ENCODE assay signal across 23 cellular contexts in the genomic region with DNA sequence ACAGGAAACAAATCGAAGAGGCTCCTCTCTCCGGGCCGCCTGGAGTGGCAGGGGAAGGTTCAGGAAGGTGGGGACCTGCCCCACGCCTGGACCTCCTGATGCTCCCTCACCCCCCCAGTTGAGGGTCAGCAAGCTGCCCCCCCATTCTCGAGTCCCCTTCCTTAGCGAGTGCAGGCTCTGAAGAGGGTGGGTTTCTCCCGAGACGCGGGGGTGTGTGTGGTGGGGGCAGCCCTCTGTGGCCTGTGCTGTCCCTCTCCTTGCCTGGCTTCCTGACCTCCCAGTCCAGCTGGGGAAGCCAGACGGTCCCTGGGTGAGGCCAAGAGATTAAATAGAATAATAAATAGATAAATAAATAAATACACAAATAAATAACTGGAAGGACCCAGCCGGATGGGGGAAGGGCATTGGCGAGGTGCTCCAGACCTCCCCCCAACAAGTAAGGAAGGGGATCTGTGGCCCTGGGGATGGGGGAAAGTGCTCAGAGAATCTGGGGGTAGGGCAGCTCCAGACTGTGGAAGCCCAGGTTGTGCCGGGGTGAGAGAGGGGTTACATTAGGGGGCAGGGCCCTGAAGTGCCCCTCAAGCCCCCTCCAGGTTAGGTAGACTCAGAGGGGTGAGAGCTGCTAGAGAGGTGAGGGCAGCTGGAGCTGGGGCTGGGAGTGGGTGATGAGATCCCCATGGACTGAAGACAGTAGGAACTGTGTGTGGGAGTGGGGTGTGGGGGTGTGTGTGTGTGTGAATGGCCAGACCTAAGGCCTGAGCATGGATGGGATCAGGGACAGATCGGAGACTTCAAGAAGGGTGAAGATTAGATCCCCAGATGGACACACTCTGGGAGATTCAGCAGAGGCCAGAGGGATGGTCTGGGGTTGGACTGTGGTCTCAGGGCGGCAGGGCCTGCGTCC. TPM values are rescaled to one million over a fixed set of nuclear protein-coding genes. Genes with fewer than 3 reads are reported as not detected.
DNase-seq lines count a peak whose midpoint lies in the region; ATAC-seq, FAIRE-seq and TF ChIP-seq lines count a peak whose summit lies in the region.
"Had no signal": no experiment of that assay in that cellular context is flagged by ENCODE, and none has a peak within 500 bp of the region (broad histone marks: within the 10 kb centered on the region; RNA-seq: fewer than 3 reads in every experiment).

No MANE protein-coding gene starts in this region.

- H3K56ac ChIP-seq in H1 (replicated peaks; ENCODE audit: insufficient read length, low read depth, low read length): no peak overlapping the region

- TF ChIP-seq EP300 in H1 (IDR thresholded peaks at IDR 0.05; ENCODE audit: borderline replicate concordance in 1 of 2, low read depth in 2 of 2, low read length in 2 of 2) (no peak), neural cell (conservative IDR thresholded peaks at IDR 0.05; ENCODE audit: poor library complexity, severe bottlenecking) (no peak)

- no peak overlapping the region; the same call in 1 of the 2 replicates for H4K8ac ChIP-seq in H1 (ENCODE audit: extremely low read depth, insufficient read depth, low read length)

- no peak overlapping the region for H3K4ac ChIP-seq in H1 (replicated peaks; ENCODE audit: insufficient read length, low read depth, low read length)

- peak overlapping the region; percentile 95; the same call in 1 of the 2 replicates for H2BK15ac ChIP-seq in H1 (ENCODE audit: low read length)

- WGBS in H1 (ENCODE audit: extremely low coverage in 1 of 2, insufficient coverage in 1 of 2, insufficient read length in 1 of 2, insufficient replicate concordance in 2 of 2, low coverage in 1 of 2, low lambda C conversion rate in 2 of 2, missing lambda C conversion rate in 1 of 2), 2 experiments: 56% methylated on average over 16 of the region's 16 CpGs; no CpG with 5 or more reads in 1 of the 2 experiments

- TF ChIP-seq POLR2A in H1 (IDR thresholded peaks at IDR 0.05; ENCODE audit: control extremely low read depth in 1 of 2, low read depth in 2 of 2, low read length in 2 of 2): no peak
- TF ChIP-seq POLR2A in H54 (IDR thresholded peaks at IDR 0.05; ENCODE audit: low read depth, low read length): no peak

- H3F3A ChIP-seq in neural cell (ENCODE audit: insufficient read depth, low read length, poor library complexity, severe bottlenecking): no peaks in the 10 kb centered on the region

- H3K4me3 ChIP-seq in HEK293 (ENCODE audit: low read depth, low read length): no peak overlapping the region
- H3K4me3 ChIP-seq in H1 (ENCODE audit: extremely low read depth in 1 of 4, insufficient read depth in 2 of 4, low read depth in 3 of 4, low read length in 4 of 4): peak overlapping the region in 1 of 4 experiments; percentile 47; a peak in 4 of 8 replicates
- H3K4me3 ChIP-seq in neural cell (ENCODE audit: low read length): no peak overlapping the region
- H3K4me3 ChIP-seq: lower lobe of right lung, upper lobe of right lung had no signal

- no peak for ATAC-seq in HG02870 (IDR thresholded peaks at IDR 0.05; ENCODE audit: unreplicated experiment)
- ATAC-seq: heart right ventricle, lower lobe of right lung, upper lobe of right lung had no signal

- H4K20me1 ChIP-seq in H1 (replicated peaks in 1 of 2; ENCODE audit: control insufficient read depth in 1 of 2, insufficient read depth in 2 of 2, low read length in 2 of 2) (no peaks in the 10 kb centered on the region), neural cell (ENCODE audit: insufficient read depth) (peaks cover 18% of the 10 kb centered on the region)

- no peaks in the 10 kb centered on the region for H3K9me2 ChIP-seq in neural cell (ENCODE audit: insufficient read depth, low read length)

- FAIRE-seq in H1 (lab: Jason Lieb, UNC) (no peak), H54 (lab: Jason Lieb, UNC) (no peak)
- FAIRE-seq: islet of Langerhans had no signal

- peaks cover 8 to 38% (median 26%) of the 10 kb centered on the region in 4 experiments for H3K27me3 ChIP-seq in H1 (replicated peaks in 1 of 4; ENCODE audit: control insufficient read depth in 3 of 4, extremely low read depth in 1 of 4, insufficient read depth in 3 of 4, low read length in 3 of 4)
- peaks cover 13% of the 10 kb centered on the region for H3K27me3 ChIP-seq in neural cell (ENCODE audit: insufficient read depth, low read depth, low read length)
- H3K27me3 ChIP-seq: BE2C had no signal

- H3K9ac ChIP-seq in H1 (replicated peaks in 1 of 4; ENCODE audit: extremely low read depth in 1 of 4, low read depth in 3 of 4, low read length in 3 of 4) (no peak overlapping the region), neural cell (ENCODE audit: low read length) (peak overlapping the region; percentile 12)

- no peak overlapping the region for H3K23ac ChIP-seq in H1 (ENCODE audit: insufficient read length)

- H3K27ac Mint-ChIP-seq in T-helper 2 cell treated with Interferon-gamma antibody and Interleukin-4, amounts not matched to agents 5 μg/mL and 100 μg/mL, for 36 hours: peak overlapping the region; percentile 6

- H3K23me2 ChIP-seq in H1 (ENCODE audit: low read depth, low read length): peaks cover 3% of the 10 kb centered on the region

- peak overlapping the region; percentile 52 to 58; a peak in 3 of 4 replicates for H3K4me2 ChIP-seq in H1 (ENCODE audit: insufficient read depth in 1 of 2, low read depth in 2 of 2, low read length in 2 of 2)
- H3K4me2 ChIP-seq in neural cell (ENCODE audit: low read length): no peak overlapping the region

- CTCF ChIA-PET in HEK293 (lab: Yijun Ruan, JAX): interaction anchor here (0.6 to 1.0 kb wide), 4 partner anchors 17 to 315 kb away, joined by 3 read pairs; no protein-coding TSS in a partner anchor
- CTCF ChIA-PET in H1 (lab: Charles Lee; ENCODE audit: partially characterized antibody): interaction anchor here (1.2 to 11.1 kb wide), 5 partner anchors 15 to 77 kb away, joined by 3 to 157 read pairs (median 10); partner anchors contain the start of genes SCRT2 and SRXN1
- CTCF ChIA-PET in GM10248 (lab: Yijun Ruan, JAX): interaction anchor here (7.9 kb wide), 1 partner anchor 15 kb away, joined by 69 read pairs; no protein-coding TSS in a partner anchor

- H3K27ac ChIP-seq in HEK293 (ENCODE audit: extremely low read depth, low read depth, low read length): no peak overlapping the region
- H3K27ac ChIP-seq in H1 (ENCODE audit: low read depth, low read length): no peak overlapping the region
- no peak overlapping the region for H3K27ac ChIP-seq in neural cell (ENCODE audit: low read length)
- H3K27ac ChIP-seq: heart right ventricle, lower lobe of right lung, upper lobe of right lung had no signal

- TF ChIP-seq CTCF in HEK293 (tag by site-specific recombination; IDR thresholded peaks at IDR 0.05) (no peak), H1 (IDR thresholded peaks at IDR 0.05; ENCODE audit: control extremely low read depth in 1 of 3, insufficient read depth in 1 of 3, low read depth in 1 of 3, low read length in 3 of 3) (no peak), neural cell (IDR thresholded peaks at IDR 0.05; ENCODE audit: poor library complexity, severe bottlenecking) (no peak), GM10248 (IDR thresholded peaks at IDR 0.05; ENCODE audit: control extremely low read depth, extremely low read depth, low read depth, missing control alignments) (no peak)

- peak overlapping the region; percentile 89 for H2BK12ac ChIP-seq in H1 (ENCODE audit: low read depth, low read length)

- no peaks in the 10 kb centered on the region for H3K79me1 ChIP-seq in H1 (ENCODE audit: low read depth, low read length)

- no peak for DNase-seq in T-helper 2 cell treated with Interferon-gamma antibody and Interleukin-4, amounts not matched to agents 5 μg/mL and 100 μg/mL, for 36 hours (ENCODE audit: low spot score)
- DNase-seq in T-helper 2 cell (no peak), H1 (ENCODE audit: low read depth in 1 of 2, low spot score in 2 of 2) (no peak), GM10248 (ENCODE audit: extremely low spot score) (no peak), H54 (ENCODE audit: insufficient read length, low spot score) (no peak)
- DNase-seq: 8988T; activated effector memory CD4-positive, alpha-beta T cell treated with Interleukin-2 at 50 U/mL for 16 hours; amygdala; BE2C; effector CD4-positive, alpha-beta T cell; heart right ventricle; lower lobe of right lung; NCI-H1417; NCI-H69; upper lobe of right lung had no signal

- peak overlapping the region; percentile 20 for H3K4me3 Mint-ChIP-seq in T-helper 2 cell treated with Interferon-gamma antibody and Interleukin-4, amounts not matched to agents 5 μg/mL and 100 μg/mL, for 36 hours

- peak overlapping the region; percentile 86; the same call in 1 of the 2 replicates for H2BK5ac ChIP-seq in H1 (ENCODE audit: low read depth, low read length)

- no peaks in the 10 kb centered on the region for H3K9me3 Mint-ChIP-seq in T-helper 2 cell treated with Interferon-gamma antibody and Interleukin-4, amounts not matched to agents 5 μg/mL and 100 μg/mL, for 36 hours

- H3K9me3 ChIP-seq in HEK293 (ENCODE audit: control insufficient read depth, insufficient read depth, low read depth, low read length) (no peaks in the 10 kb centered on the region), H1 (ENCODE audit: insufficient read depth in 2 of 2, low read depth in 1 of 2, low read length in 1 of 2) (no peaks in the 10 kb centered on the region), neural cell (ENCODE audit: low read length) (no peaks in the 10 kb centered on the region)
- H3K9me3 ChIP-seq: BE2C, heart right ventricle, lower lobe of right lung, upper lobe of right lung had no signal

- H3K18ac ChIP-seq in H1 (ENCODE audit: extremely low read depth, low read length): peak overlapping the region; percentile 92

- H3K4me1 Mint-ChIP-seq in T-helper 2 cell treated with Interferon-gamma antibody and Interleukin-4, amounts not matched to agents 5 μg/mL and 100 μg/mL, for 36 hours (ENCODE audit: low read depth): peaks cover 4% of the 10 kb centered on the region

- peaks cover 61% of the 10 kb centered on the region for H3K27me3 Mint-ChIP-seq in T-helper 2 cell treated with Interferon-gamma antibody and Interleukin-4, amounts not matched to agents 5 μg/mL and 100 μg/mL, for 36 hours (ENCODE audit: low read depth)

- H3K79me2 ChIP-seq in H1 (ENCODE audit: control insufficient read depth in 1 of 2, insufficient read depth in 2 of 2, low read length in 2 of 2) (no peaks in the 10 kb centered on the region), neural cell (replicated peaks; ENCODE audit: insufficient read depth, low read length) (no peaks in the 10 kb centered on the region)

- TF ChIP-seq RAD21 in H1 (IDR thresholded peaks at IDR 0.05 in 1 of 2, conservative IDR thresholded peaks at IDR 0.05 in 1 of 2; ENCODE audit: low read depth in 2 of 2, low read length in 2 of 2) (no peak), neural cell (conservative IDR thresholded peaks at IDR 0.05) (no peak)

- H3K36me3 Mint-ChIP-seq in T-helper 2 cell treated with Interferon-gamma antibody and Interleukin-4, amounts not matched to agents 5 μg/mL and 100 μg/mL, for 36 hours (ENCODE audit: low read depth): no peaks in the 10 kb centered on the region

- POLR2A ChIA-PET in HEK293 (lab: Yijun Ruan, JAX) (no interaction called here), H1 (lab: Charles Lee; ENCODE audit: partially characterized antibody) (interaction anchor here (1.8 to 4.5 kb wide), 2 partner anchors 11 to 17 kb away, joined by 7 to 19 read pairs; partner anchors contain the start of gene SRXN1), GM10248 (lab: Yijun Ruan, JAX) (no interaction called here)

- peak overlapping the region; percentile 93 for H4K91ac ChIP-seq in H1 (replicated peaks; ENCODE audit: insufficient read length, low read length)

- peak overlapping the region; percentile 71 for H2AK5ac ChIP-seq in H1 (ENCODE audit: low read depth, low read length)

- H3K4me1 ChIP-seq in HEK293 (ENCODE audit: control insufficient read depth, insufficient read depth, low read length) (no peaks in the 10 kb centered on the region), H1 (replicated peaks in 1 of 4; ENCODE audit: control insufficient read depth in 3 of 4, insufficient read depth in 4 of 4, low read length in 3 of 4) (peaks cover 21 to 47% (median 35%) of the 10 kb centered on the region in 4 experiments)
- H3K4me1 ChIP-seq: BE2C, upper lobe of right lung had no signal

- H2BK20ac ChIP-seq in H1 (ENCODE audit: low read length): peak overlapping the region; percentile 95; the same call in 1 of the 2 replicates

- H4K5ac ChIP-seq in H1 (ENCODE audit: insufficient read length, low read depth, low read length): no peak overlapping the region

- no peaks in the 10 kb centered on the region for H3K36me3 ChIP-seq in HEK293 (ENCODE audit: control insufficient read depth in 2 of 2, insufficient read depth in 1 of 2, low read length in 2 of 2)
- H3K36me3 ChIP-seq in H1 (ENCODE audit: control insufficient read depth in 2 of 4, insufficient read depth in 4 of 4, low read length in 3 of 4): no peaks in the 10 kb centered on the region
- peaks cover 4% of the 10 kb centered on the region for H3K36me3 ChIP-seq in neural cell (ENCODE audit: insufficient read depth, low read length)
- H3K36me3 ChIP-seq: BE2C, heart right ventricle, lower lobe of right lung, upper lobe of right lung had no signal

- H2AFZ ChIP-seq in H1 (ENCODE audit: low read length) (no peak overlapping the region), neural cell (ENCODE audit: low read depth, low read length) (no peak overlapping the region)

- H3K14ac ChIP-seq in H1 (ENCODE audit: insufficient read length): no peak overlapping the region

- H2BK120ac ChIP-seq in H1 (replicated peaks; ENCODE audit: low read depth, low read length): no peak overlapping the region

RNA-seq across cellular contexts. Expression of gene SRXN1, which starts 9.5 kb away (rescaled TPM):
- 15.8 and 16.7 TPM in 2 replicates for total RNA-seq in H1 (2021; fragmentation: NEBNext Ultra II Directional; extraction: Animal tissue kit (Norgen Biotek cat#: 25700))
- 12.2 and 12.7 TPM in 2 replicates for polyA plus RNA-seq in H1 (2011; rRNA removed)
- 15.8 TPM for polyA plus RNA-seq in H1 (2011; cell fraction: cytosol; rRNA removed)
- polyA plus RNA-seq in H1 (2011; cell fraction: nucleus; rRNA removed): 7.5 TPM
- polyA plus RNA-seq in H1 (2012, experiment 1 of 2): 15.0 to 16.5 TPM (median 15.5 TPM) in 4 replicates
- 5.7 TPM for polyA plus RNA-seq in H1 (2012, experiment 2 of 2)
- 13.5 TPM for polyA plus RNA-seq in H1 (2013, experiment 1 of 2)
- polyA plus RNA-seq in H1 (2013, experiment 2 of 2): 13.9 TPM
- 14.4 and 15.9 TPM in 2 replicates for polyA minus RNA-seq in H1 (2011; rRNA and poly(A)+ RNA removed)
- polyA minus RNA-seq in H1 (2011; cell fraction: cytosol; rRNA and poly(A)+ RNA removed): 5.9 TPM
- 7.6 TPM for polyA minus RNA-seq in H1 (2011; cell fraction: nucleus; rRNA and poly(A)+ RNA removed)
- polyA plus RNA-seq in neural cell: 6.9 and 7.5 TPM in 2 replicates
- polyA minus RNA-seq in neural cell: 6.3 and 6.4 TPM in 2 replicates

RNA-seq across cellular contexts. Expression of gene SCRT2, which starts 13.1 kb away (rescaled TPM):
- 0.27 and 0.34 TPM in 2 replicates for total RNA-seq in H1 (2021; fragmentation: NEBNext Ultra II Directional; extraction: Animal tissue kit (Norgen Biotek cat#: 25700))
- polyA plus RNA-seq in H1 (2011; rRNA removed): 0.12 and 0.14 TPM in 2 replicates
- 0.05 TPM for polyA plus RNA-seq in H1 (2011; cell fraction: cytosol; rRNA removed)
- polyA plus RNA-seq in H1 (2011; cell fraction: nucleus; rRNA removed): 0.57 TPM
- polyA plus RNA-seq in H1 (2012, experiment 1 of 2): 0.21 to 0.36 TPM (median 0.32 TPM) in 4 replicates
- polyA plus RNA-seq in H1 (2012, experiment 2 of 2): 0.25 TPM
- 0.59 TPM for polyA plus RNA-seq in H1 (2013, experiment 1 of 2)
- 0.55 TPM for polyA plus RNA-seq in H1 (2013, experiment 2 of 2)
- 0.05 and 0.06 TPM in 2 replicates for polyA minus RNA-seq in H1 (2011; rRNA and poly(A)+ RNA removed)
- 0.44 TPM for polyA minus RNA-seq in H1 (2011; cell fraction: cytosol; rRNA and poly(A)+ RNA removed)
- 0.30 TPM for polyA minus RNA-seq in H1 (2011; cell fraction: nucleus; rRNA and poly(A)+ RNA removed)
- polyA plus RNA-seq in neural cell: 2.5 and 3.8 TPM in 2 replicates
- 10.0 and 11.2 TPM in 2 replicates for polyA minus RNA-seq in neural cell
- total RNA-seq: activated CD8-positive, alpha-beta memory T cell treated with anti-CD3 and anti-CD28 coated beads for 36 hours; heart right ventricle; HT-29; LHCN-M2; lower lobe of right lung; myocyte; upper lobe of right lung had no signal
- polyA plus RNA-seq: heart right ventricle had no signal

RNA-seq across cellular contexts. Expression of gene TCF15, which starts 52.4 kb away (rescaled TPM):
- total RNA-seq in H1 (2021; fragmentation: NEBNext Ultra II Directional; extraction: Animal tissue kit (Norgen Biotek cat#: 25700)): 6.9 and 7.3 TPM in 2 replicates
- 3.7 and 4.4 TPM in 2 replicates for polyA plus RNA-seq in H1 (2011; rRNA removed)
- polyA plus RNA-seq in H1 (2011; cell fraction: cytosol; rRNA removed): 4.0 TPM
- polyA plus RNA-seq in H1 (2011; cell fraction: nucleus; rRNA removed): 2.3 TPM
- 3.3 to 7.0 TPM (median 5.5 TPM) in 4 replicates for polyA plus RNA-seq in H1 (2012, experiment 1 of 2)
- polyA plus RNA-seq in H1 (2012, experiment 2 of 2): 1.3 TPM
- polyA plus RNA-seq in H1 (2013, experiment 1 of 2): 5.6 TPM
- 5.4 TPM for polyA plus RNA-seq in H1 (2013, experiment 2 of 2)
- polyA minus RNA-seq in H1 (2011; rRNA and poly(A)+ RNA removed): 0.15 and 0.38 TPM in 2 replicates
- 4.1 TPM for polyA minus RNA-seq in H1 (2011; cell fraction: cytosol; rRNA and poly(A)+ RNA removed)
- 2.9 TPM for polyA minus RNA-seq in H1 (2011; cell fraction: nucleus; rRNA and poly(A)+ RNA removed)
- 0.24 TPM in 1 of 2 replicates, not detected in the other for polyA plus RNA-seq in neural cell
- polyA minus RNA-seq in neural cell: not detected in 2 replicates
- total RNA-seq: activated CD8-positive, alpha-beta memory T cell treated with anti-CD3 and anti-CD28 coated beads for 36 hours; HT-29; LHCN-M2; myocyte had no signal
